Comparison of ENCODE assay signal across 20 cellular contexts in the genomic region with DNA sequence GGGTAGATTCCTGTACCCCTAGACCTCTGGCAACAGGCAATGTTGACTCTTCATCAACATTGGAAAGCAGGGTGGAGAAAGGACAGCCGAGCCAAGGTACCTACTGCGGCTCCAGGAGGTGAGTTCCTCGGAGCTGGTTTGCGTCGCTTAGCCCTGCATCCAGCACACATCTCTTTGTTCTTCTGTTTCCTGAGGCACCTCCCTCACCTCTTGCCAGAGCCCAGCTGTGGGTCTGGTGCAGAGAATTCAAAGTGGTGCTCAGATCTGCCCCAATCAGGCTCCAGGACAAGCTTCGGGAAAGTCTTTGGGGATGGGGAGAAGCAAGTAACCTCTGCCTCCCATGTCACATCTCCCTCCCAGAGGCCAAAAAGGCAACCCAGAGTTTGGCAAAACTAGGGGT. TPM values are rescaled to one million over a fixed set of nuclear protein-coding genes. Genes with fewer than 3 reads are reported as not detected.
A peak's percentile ranks its signal among the peaks of the same experiment; 100 is the strongest.
DNase-seq lines count a peak whose midpoint lies in the region; ATAC-seq, FAIRE-seq and TF ChIP-seq lines count a peak whose summit lies in the region.
"Had no signal": no experiment of that assay in that cellular context is flagged by ENCODE, and none has a peak within 500 bp of the region (broad histone marks: within the 10 kb centered on the region; RNA-seq: fewer than 3 reads in every experiment).

No MANE protein-coding gene starts in this region.

- peaks cover 44% of the 10 kb centered on the region for H3K27me3 Mint-ChIP-seq in H9 (ENCODE audit: low read depth)

- H3K4me1 Mint-ChIP-seq in H9, result peaks cover 32 to 41% of the 10 kb centered on the region in 2 experiments

- H3K9me3 Mint-ChIP-seq in H9, result no peaks in the 10 kb centered on the region; a peak in 2 of 5 replicates
- H3K9me3 Mint-ChIP-seq: activated CD4-positive, alpha-beta T cell treated with anti-CD3 and anti-CD28 coated beads, Interleukin-2, amount 10 ng/mL, durations not matched to agents 24 days and 14 days; T-cell had no signal

- FAIRE-seq in HTR-8/SVneo (lab: Jason Lieb, UNC), result no peak
- FAIRE-seq: D721Med had no signal

- H2BK20ac ChIP-seq in H9 (ENCODE audit: low read depth, low read length, poor library complexity, severe bottlenecking), result no peak overlapping the region

- no peak overlapping the region for H2BK5ac ChIP-seq in H9 (ENCODE audit: insufficient read length, low read length)

- H2BK15ac ChIP-seq in H9 (ENCODE audit: low read depth, low read length), result no peak overlapping the region

- no peak overlapping the region for H4K8ac ChIP-seq in H9 (replicated peaks; ENCODE audit: insufficient read length, low read depth, low read length)

- H4K20me1 ChIP-seq in H9 (ENCODE audit: control insufficient read depth, insufficient read depth, insufficient read length), result no peaks in the 10 kb centered on the region
- peaks cover 24% of the 10 kb centered on the region for H4K20me1 ChIP-seq in smooth muscle cell (ENCODE audit: low read depth)

- no peaks in the 10 kb centered on the region for H3F3A ChIP-seq in smooth muscle cell (ENCODE audit: low read depth)

- H3K9ac ChIP-seq in H9 (ENCODE audit: extremely low read depth, insufficient read length, low read length) (no peak overlapping the region), NT2/D1 (ENCODE audit: insufficient read length, low read depth) (peak overlapping the region; percentile 68), smooth muscle cell (ENCODE audit: low read depth) (no peak overlapping the region)

- peak; percentile 58 for DNase-seq in H9
- no peak for DNase-seq in NT2/D1 (ENCODE audit: low read depth, low spot score)
- DNase-seq in epithelial cell of prostate (ENCODE audit: low read depth, low spot score), result no peak
- DNase-seq in smooth muscle cell (lab: John Stamatoyannopoulos, UW; ENCODE audit: unreplicated experiment), result no peak
- no peak for DNase-seq in lower lobe of right lung
- no peak for DNase-seq in HTR-8/SVneo (ENCODE audit: insufficient read length, low spot score)
- no peak for DNase-seq in stimulated activated CD4-positive, alpha-beta T cell treated with anti-CD3 and anti-CD28 coated beads, Interleukin-1b, Interleukin-23, amount 100 ng/mL, for 48 hours
- DNase-seq: activated CD4-positive, alpha-beta T cell treated with anti-CD3 and anti-CD28 coated beads, Interleukin-2, amount 10 ng/mL, durations not matched to agents 24 days and 14 days; activated effector memory CD4-positive, alpha-beta T cell treated with anti-CD3 and anti-CD28 coated beads, Interleukin-2, amount 50 U/mL, for 16 hours; adrenal gland; foreskin melanocyte; NCI-H146; NCI-H774; OCI-M1; SHP77; stimulated activated CD4-positive, alpha-beta T cell treated with anti-CD3 and anti-CD28 coated beads, Interleukin-2, amount 100 ng/mL, for 24 hours; stimulated activated naive CD8-positive, alpha-beta T cell treated with anti-CD3 and anti-CD28 coated beads, Interleukin-15, Interleukin-2, amounts not matched to agents 100 U/mL and 50 U/mL, for 24 hours; T-cell; thyroid gland had no signal

- no peak overlapping the region for H3K56ac ChIP-seq in H9 (ENCODE audit: insufficient read length, low read depth, low read length)

- H2AFZ ChIP-seq in H9 (ENCODE audit: low read length) (no peak overlapping the region), smooth muscle cell (ENCODE audit: low read depth) (no peak overlapping the region)

- peaks cover 48% of the 10 kb centered on the region for H3K36me3 ChIP-seq in NT2/D1 (ENCODE audit: insufficient read depth, insufficient read length, low read length)
- no peaks in the 10 kb centered on the region for H3K36me3 ChIP-seq in smooth muscle cell (ENCODE audit: low read depth)
- no peaks in the 10 kb centered on the region for H3K36me3 ChIP-seq in lower lobe of right lung
- H3K36me3 ChIP-seq: adrenal gland, thyroid gland had no signal

- no peaks in the 10 kb centered on the region for H3K79me2 ChIP-seq in H9 (ENCODE audit: insufficient read depth, low read length)
- peaks cover 13% of the 10 kb centered on the region for H3K79me2 ChIP-seq in smooth muscle cell (ENCODE audit: low read depth)

- TF ChIP-seq CTCF in H9 (conservative IDR thresholded peaks at IDR 0.05), result no peak
- no peak for TF ChIP-seq CTCF in smooth muscle cell (IDR thresholded peaks at IDR 0.05; ENCODE audit: borderline replicate concordance, insufficient read depth, poor library complexity, severe bottlenecking)
- no peak for TF ChIP-seq CTCF in lower lobe of right lung (IDR thresholded peaks at IDR 0.05)

- H3K14ac ChIP-seq in H9 (ENCODE audit: insufficient read depth, low read length), result no peak overlapping the region

- no peak for ATAC-seq in lower lobe of right lung
- ATAC-seq: stimulated activated naive CD8-positive, alpha-beta T cell treated with anti-CD3 and anti-CD28 coated beads, Interleukin-15, Interleukin-2, amounts not matched to agents 100 U/mL and 50 U/mL, for 24 hours; T-cell had no signal

- H3K79me1 ChIP-seq in H9 (ENCODE audit: insufficient read depth, low read depth, low read length, poor library complexity, severe bottlenecking), result no peaks in the 10 kb centered on the region

- no peak overlapping the region for H4K5ac ChIP-seq in H9 (ENCODE audit: insufficient read length, low read depth, low read length)

- H3K18ac ChIP-seq in H9 (ENCODE audit: insufficient read length, low read depth, low read length), result no peak overlapping the region

- H3K9me3 ChIP-seq in H9 (ENCODE audit: control insufficient read depth, low read depth, low read length) (no peaks in the 10 kb centered on the region), NT2/D1 (ENCODE audit: insufficient read depth, low read length) (no peaks in the 10 kb centered on the region), smooth muscle cell (replicated peaks; ENCODE audit: low read depth) (no peaks in the 10 kb centered on the region), lower lobe of right lung (no peaks in the 10 kb centered on the region)
- H3K9me3 ChIP-seq: adrenal gland, thyroid gland had no signal

- H3K4me3 Mint-ChIP-seq in H9, result peak overlapping the region in 1 of 2 experiments; percentile 81
- H3K4me3 Mint-ChIP-seq: T-cell had no signal

- H3K4me1 ChIP-seq in H9 (ENCODE audit: insufficient read depth, low read length) (peaks cover 4% of the 10 kb centered on the region; the same call in 1 of the 2 replicates), NT2/D1 (ENCODE audit: insufficient read depth, insufficient read length) (peaks cover 13% of the 10 kb centered on the region), smooth muscle cell (ENCODE audit: low read depth) (peaks cover 34% of the 10 kb centered on the region), lower lobe of right lung (peaks cover 15% of the 10 kb centered on the region)

- H2BK12ac ChIP-seq in H9 (ENCODE audit: insufficient read length, low read depth, low read length), result no peak overlapping the region

- H3K23ac ChIP-seq in H9 (ENCODE audit: insufficient read length, low read depth, low read length), result no peak overlapping the region

- no CpG with 5 or more reads among the region's 6 CpGs for WGBS in H9 (ENCODE audit: extremely low coverage, insufficient read length, low lambda C conversion rate)
- WGBS in smooth muscle cell (ENCODE audit: low lambda C conversion rate), result 75% methylated on average over 6 of the region's 6 CpGs

- H3K27ac Mint-ChIP-seq in H9, result no peak overlapping the region
- H3K27ac Mint-ChIP-seq: activated CD4-positive, alpha-beta T cell treated with anti-CD3 and anti-CD28 coated beads, Interleukin-2, amount 10 ng/mL, durations not matched to agents 24 days and 14 days; T-cell had no signal

- peaks cover 17% of the 10 kb centered on the region; the same call in 1 of the 2 replicates for H3K27me3 ChIP-seq in H9 (ENCODE audit: insufficient read depth, low read length)
- H3K27me3 ChIP-seq in NT2/D1 (ENCODE audit: insufficient read depth, insufficient read length), result peaks cover 19% of the 10 kb centered on the region
- H3K27me3 ChIP-seq in smooth muscle cell (ENCODE audit: low read depth), result no peaks in the 10 kb centered on the region
- peaks cover 66% of the 10 kb centered on the region for H3K27me3 ChIP-seq in lower lobe of right lung (ENCODE audit: low read depth)

- no peak overlapping the region for H2BK120ac ChIP-seq in H9 (ENCODE audit: low read depth, low read length, poor library complexity, severe bottlenecking)

- H3K4ac ChIP-seq in H9 (ENCODE audit: low read depth, low read length), result no peak overlapping the region

- H3K4me2 ChIP-seq in H9 (ENCODE audit: insufficient read depth, insufficient read length, low read length) (peak overlapping the region; percentile 74), smooth muscle cell (peak overlapping the region; percentile 93)

- H3T11ph ChIP-seq in H9 (ENCODE audit: low read length), result no peak overlapping the region

- H4K91ac ChIP-seq in H9 (ENCODE audit: insufficient read length, low read depth, low read length), result no peak overlapping the region

- peaks cover 8% of the 10 kb centered on the region for H3K23me2 ChIP-seq in H9 (ENCODE audit: insufficient read length, low read depth, low read length, poor library complexity, severe bottlenecking)

- intact Hi-C loops in lower lobe of right lung (cut with DNase I), result no loop called here

- H3K27ac ChIP-seq in H9 (ENCODE audit: insufficient read length, low read depth, low read length), result no peak overlapping the region
- H3K27ac ChIP-seq in epithelial cell of prostate, result peak overlapping the region; percentile 49
- H3K27ac ChIP-seq in smooth muscle cell (ENCODE audit: low read depth), result no peak overlapping the region
- H3K27ac ChIP-seq in lower lobe of right lung, result no peak overlapping the region
- H3K27ac ChIP-seq: adrenal gland, thyroid gland had no signal

- H3K4me3 ChIP-seq in NT2/D1 (ENCODE audit: insufficient read length, low read depth) (peak overlapping the region; percentile 88), smooth muscle cell (no peak overlapping the region), lower lobe of right lung (no peak overlapping the region)
- H3K4me3 ChIP-seq: adrenal gland, thyroid gland had no signal

- H2AK5ac ChIP-seq in H9 (ENCODE audit: insufficient read length, low read length), result no peak overlapping the region

- H3K36me3 Mint-ChIP-seq in H9 (ENCODE audit: insufficient read depth in 1 of 3, low read depth in 3 of 3), result peaks cover 3 to 12% (median 7%) of the 10 kb centered on the region in 3 experiments; a peak in 6 of 7 replicates
- H3K36me3 Mint-ChIP-seq: T-cell had no signal

RNA-seq across cellular contexts. Expression of a gene that starts 2.2 kb away (rescaled TPM):
- total RNA-seq in H9 (2021), result 11.5 and 13.2 TPM in 2 replicates
- 37.4 and 51.2 TPM in 2 replicates for total RNA-seq in smooth muscle cell
- polyA plus RNA-seq in smooth muscle cell, result 52.0 and 54.1 TPM in 2 replicates
- total RNA-seq in lower lobe of right lung, result not detected

Comparison
In these comparisons a context has a peak if more than half of its experiments do, and no peak if none do; other contexts are left out.
1. RNA of a gene that starts 2.2 kb away (total RNA-seq): 37.4 to 51.2 TPM in smooth muscle cell and 11.5 to 13.2 TPM in H9; not detected in lower lobe of right lung (single experiment); every median in the first group is over 10 times any median in the second.